Comparison of ENCODE assay signal across 1 cellular context in the genomic region with DNA sequence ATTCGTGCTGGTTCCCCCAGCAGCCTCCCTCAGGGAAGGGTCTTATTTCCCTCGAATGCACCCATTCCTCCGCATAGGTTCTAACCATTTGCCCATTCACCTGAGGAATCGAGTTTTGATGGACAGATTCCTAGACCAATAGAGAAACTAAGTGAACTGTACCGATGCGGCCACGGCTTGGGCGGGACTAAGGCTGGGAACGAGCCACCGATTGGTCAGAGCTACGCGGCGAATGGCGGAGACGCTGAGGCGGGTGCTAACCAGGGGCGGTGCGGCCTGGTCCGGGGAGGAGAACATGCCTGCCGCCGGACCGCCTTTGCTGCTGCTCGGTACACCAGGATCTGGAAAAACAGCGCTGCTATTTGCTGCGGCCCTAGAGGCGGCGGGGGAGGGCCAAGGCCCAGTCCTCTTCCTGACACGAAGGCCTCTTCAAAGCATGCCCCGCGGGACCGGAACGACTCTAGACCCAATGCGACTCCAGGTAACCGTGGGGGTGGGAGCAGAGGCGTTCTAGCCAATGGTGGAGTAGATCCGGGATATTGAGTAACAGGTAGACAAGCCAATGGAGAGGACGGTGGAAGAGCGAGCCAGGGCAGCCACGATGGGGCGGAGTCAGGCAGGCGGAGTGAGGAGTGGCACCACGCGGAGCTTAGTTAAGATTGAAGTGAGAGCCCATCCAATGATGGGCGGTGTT.
TF ChIP-seq lines count a peak whose summit lies in the region.

A gene with protein sequence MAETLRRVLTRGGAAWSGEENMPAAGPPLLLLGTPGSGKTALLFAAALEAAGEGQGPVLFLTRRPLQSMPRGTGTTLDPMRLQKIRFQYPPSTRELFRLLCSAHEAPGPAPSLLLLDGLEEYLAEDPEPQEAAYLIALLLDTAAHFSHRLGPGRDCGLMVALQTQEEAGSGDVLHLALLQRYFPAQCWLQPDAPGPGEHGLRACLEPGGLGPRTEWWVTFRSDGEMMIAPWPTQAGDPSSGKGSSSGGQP (plus strand): TSS at position 218 of the 694 bp plus-strand sequence. CDS start 15 bp downstream, at position 233.

TF ChIP-seq in HepG2, 621 proteins besides CTCF, POLR2A, EP300 and RAD21 (continued from another document and continues in another):
- TF ChIP-seq, protein P1, sequence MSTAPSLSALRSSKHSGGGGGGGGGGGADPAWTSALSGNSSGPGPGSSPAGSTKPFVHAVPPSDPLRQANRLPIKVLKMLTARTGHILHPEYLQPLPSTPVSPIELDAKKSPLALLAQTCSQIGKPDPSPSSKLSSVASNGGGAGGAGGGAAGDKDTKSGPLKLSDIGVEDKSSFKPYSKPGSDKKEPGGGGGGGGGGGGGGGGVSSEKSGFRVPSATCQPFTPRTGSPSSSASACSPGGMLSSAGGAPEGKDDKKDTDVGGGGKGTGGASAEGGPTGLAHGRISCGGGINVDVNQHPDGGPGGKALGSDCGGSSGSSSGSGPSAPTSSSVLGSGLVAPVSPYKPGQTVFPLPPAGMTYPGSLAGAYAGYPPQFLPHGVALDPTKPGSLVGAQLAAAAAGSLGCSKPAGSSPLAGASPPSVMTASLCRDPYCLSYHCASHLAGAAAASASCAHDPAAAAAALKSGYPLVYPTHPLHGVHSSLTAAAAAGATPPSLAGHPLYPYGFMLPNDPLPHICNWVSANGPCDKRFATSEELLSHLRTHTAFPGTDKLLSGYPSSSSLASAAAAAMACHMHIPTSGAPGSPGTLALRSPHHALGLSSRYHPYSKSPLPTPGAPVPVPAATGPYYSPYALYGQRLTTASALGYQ (CRISPR knock-in tag; IDR thresholded peaks at IDR 0.05): no peak
- TF ChIP-seq ZFY (CRISPR knock-in tag; IDR thresholded peaks at IDR 0.05) (peak; percentile 100), PTBP1 (IDR thresholded peaks at IDR 0.05; ENCODE audit: low read depth, low read length, poor library complexity, severe bottlenecking) (no peak), ZFYVE20 (CRISPR knock-in tag; IDR thresholded peaks at IDR 0.05; ENCODE audit: borderline replicate concordance, low read depth) (0 out of 2 replicates have a peak, but pooled peaks have one; percentile 37), PRMT3 (CRISPR knock-in tag; IDR thresholded peaks at IDR 0.05; ENCODE audit: borderline replicate concordance, low read depth) (0 out of 2 replicates have a peak, but pooled peaks have one; percentile 29), TBP (CRISPR knock-in tag; IDR thresholded peaks at IDR 0.05) (no peak), NPAS2 (CRISPR knock-in tag; IDR thresholded peaks at IDR 0.05; ENCODE audit: borderline replicate concordance) (no peak), ZNF17 (CRISPR knock-in tag; IDR thresholded peaks at IDR 0.05) (no peak), ZNF34 (CRISPR knock-in tag; IDR thresholded peaks at IDR 0.05; ENCODE audit: borderline replicate concordance) (no peak), ZNF484 (CRISPR knock-in tag; IDR thresholded peaks at IDR 0.05; ENCODE audit: borderline replicate concordance, low read depth) (no peak), ZFP36L1 (CRISPR knock-in tag; IDR thresholded peaks at IDR 0.05) (no peak), RBFOX2 (IDR thresholded peaks at IDR 0.05; ENCODE audit: low read depth, low read length) (peak; percentile 86), GLI4 (CRISPR knock-in tag; IDR thresholded peaks at IDR 0.05; ENCODE audit: borderline replicate concordance) (0 out of 2 replicates have a peak, but pooled peaks have one; percentile 27), ZNF296 (CRISPR knock-in tag; conservative IDR thresholded peaks at IDR 0.05) (no peak), NKX3-1 (CRISPR knock-in tag; IDR thresholded peaks at IDR 0.05) (peak; percentile 24; the same call in 1 of the 2 replicates), ZNF274 (CRISPR knock-in tag; IDR thresholded peaks at IDR 0.05) (peak; percentile 79), FOXA1 (IDR thresholded peaks at IDR 0.05) (no peak), FOXA1 (CRISPR knock-in tag; IDR thresholded peaks at IDR 0.05) (0 out of 2 replicates have a peak, but pooled peaks have one; percentile 17), CENPX (CRISPR knock-in tag; IDR thresholded peaks at IDR 0.05) (no peak), ZNF20 (CRISPR knock-in tag; IDR thresholded peaks at IDR 0.05) (no peak), FOXK1 (CRISPR knock-in tag; IDR thresholded peaks at IDR 0.05; ENCODE audit: borderline replicate concordance, low read depth) (peak; percentile 74; the same call in 1 of the 2 replicates), PHF20 (CRISPR knock-in tag; IDR thresholded peaks at IDR 0.05) (peak; percentile 91), KMT2B (CRISPR knock-in tag; IDR thresholded peaks at IDR 0.05) (peak; percentile 75; the same call in 1 of the 2 replicates), ZZZ3 (CRISPR knock-in tag; IDR thresholded peaks at IDR 0.05; ENCODE audit: borderline replicate concordance) (0 out of 2 replicates have a peak, but pooled peaks have one; percentile 57), ZNF615 (CRISPR knock-in tag; IDR thresholded peaks at IDR 0.05; ENCODE audit: borderline replicate concordance) (no peak)
- TF ChIP-seq, protein P2, sequence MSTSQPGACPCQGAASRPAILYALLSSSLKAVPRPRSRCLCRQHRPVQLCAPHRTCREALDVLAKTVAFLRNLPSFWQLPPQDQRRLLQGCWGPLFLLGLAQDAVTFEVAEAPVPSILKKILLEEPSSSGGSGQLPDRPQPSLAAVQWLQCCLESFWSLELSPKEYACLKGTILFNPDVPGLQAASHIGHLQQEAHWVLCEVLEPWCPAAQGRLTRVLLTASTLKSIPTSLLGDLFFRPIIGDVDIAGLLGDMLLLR (CRISPR knock-in tag; IDR thresholded peaks at IDR 0.05): no peak
- TF ChIP-seq, protein P3, sequence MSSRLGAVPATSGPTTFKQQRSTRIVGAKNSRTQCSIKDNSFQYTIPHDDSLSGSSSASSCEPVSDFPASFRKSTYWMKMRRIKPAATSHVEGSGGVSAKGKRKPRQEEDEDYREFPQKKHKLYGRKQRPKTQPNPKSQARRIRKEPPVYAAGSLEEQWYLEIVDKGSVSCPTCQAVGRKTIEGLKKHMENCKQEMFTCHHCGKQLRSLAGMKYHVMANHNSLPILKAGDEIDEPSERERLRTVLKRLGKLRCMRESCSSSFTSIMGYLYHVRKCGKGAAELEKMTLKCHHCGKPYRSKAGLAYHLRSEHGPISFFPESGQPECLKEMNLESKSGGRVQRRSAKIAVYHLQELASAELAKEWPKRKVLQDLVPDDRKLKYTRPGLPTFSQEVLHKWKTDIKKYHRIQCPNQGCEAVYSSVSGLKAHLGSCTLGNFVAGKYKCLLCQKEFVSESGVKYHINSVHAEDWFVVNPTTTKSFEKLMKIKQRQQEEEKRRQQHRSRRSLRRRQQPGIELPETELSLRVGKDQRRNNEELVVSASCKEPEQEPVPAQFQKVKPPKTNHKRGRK (CRISPR knock-in tag; IDR thresholded peaks at IDR 0.05): no peak
- TF ChIP-seq, protein P4, sequence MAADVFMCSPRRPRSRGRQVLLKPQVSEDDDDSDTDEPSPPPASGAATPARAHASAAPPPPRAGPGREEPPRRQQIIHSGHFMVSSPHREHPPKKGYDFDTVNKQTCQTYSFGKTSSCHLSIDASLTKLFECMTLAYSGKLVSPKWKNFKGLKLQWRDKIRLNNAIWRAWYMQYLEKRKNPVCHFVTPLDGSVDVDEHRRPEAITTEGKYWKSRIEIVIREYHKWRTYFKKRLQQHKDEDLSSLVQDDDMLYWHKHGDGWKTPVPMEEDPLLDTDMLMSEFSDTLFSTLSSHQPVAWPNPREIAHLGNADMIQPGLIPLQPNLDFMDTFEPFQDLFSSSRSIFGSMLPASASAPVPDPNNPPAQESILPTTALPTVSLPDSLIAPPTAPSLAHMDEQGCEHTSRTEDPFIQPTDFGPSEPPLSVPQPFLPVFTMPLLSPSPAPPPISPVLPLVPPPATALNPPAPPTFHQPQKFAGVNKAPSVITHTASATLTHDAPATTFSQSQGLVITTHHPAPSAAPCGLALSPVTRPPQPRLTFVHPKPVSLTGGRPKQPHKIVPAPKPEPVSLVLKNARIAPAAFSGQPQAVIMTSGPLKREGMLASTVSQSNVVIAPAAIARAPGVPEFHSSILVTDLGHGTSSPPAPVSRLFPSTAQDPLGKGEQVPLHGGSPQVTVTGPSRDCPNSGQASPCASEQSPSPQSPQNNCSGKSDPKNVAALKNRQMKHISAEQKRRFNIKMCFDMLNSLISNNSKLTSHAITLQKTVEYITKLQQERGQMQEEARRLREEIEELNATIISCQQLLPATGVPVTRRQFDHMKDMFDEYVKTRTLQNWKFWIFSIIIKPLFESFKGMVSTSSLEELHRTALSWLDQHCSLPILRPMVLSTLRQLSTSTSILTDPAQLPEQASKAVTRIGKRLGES (CRISPR knock-in tag; IDR thresholded peaks at IDR 0.05; ENCODE audit: borderline replicate concordance): no peak
- TF ChIP-seq, protein P5, sequence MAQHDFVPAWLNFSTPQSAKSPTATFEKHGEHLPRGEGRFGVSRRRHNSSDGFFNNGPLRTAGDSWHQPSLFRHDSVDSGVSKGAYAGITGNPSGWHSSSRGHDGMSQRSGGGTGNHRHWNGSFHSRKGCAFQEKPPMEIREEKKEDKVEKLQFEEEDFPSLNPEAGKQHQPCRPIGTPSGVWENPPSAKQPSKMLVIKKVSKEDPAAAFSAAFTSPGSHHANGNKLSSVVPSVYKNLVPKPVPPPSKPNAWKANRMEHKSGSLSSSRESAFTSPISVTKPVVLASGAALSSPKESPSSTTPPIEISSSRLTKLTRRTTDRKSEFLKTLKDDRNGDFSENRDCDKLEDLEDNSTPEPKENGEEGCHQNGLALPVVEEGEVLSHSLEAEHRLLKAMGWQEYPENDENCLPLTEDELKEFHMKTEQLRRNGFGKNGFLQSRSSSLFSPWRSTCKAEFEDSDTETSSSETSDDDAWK (CRISPR knock-in tag; IDR thresholded peaks at IDR 0.05): no peak
- TF ChIP-seq, protein P6, sequence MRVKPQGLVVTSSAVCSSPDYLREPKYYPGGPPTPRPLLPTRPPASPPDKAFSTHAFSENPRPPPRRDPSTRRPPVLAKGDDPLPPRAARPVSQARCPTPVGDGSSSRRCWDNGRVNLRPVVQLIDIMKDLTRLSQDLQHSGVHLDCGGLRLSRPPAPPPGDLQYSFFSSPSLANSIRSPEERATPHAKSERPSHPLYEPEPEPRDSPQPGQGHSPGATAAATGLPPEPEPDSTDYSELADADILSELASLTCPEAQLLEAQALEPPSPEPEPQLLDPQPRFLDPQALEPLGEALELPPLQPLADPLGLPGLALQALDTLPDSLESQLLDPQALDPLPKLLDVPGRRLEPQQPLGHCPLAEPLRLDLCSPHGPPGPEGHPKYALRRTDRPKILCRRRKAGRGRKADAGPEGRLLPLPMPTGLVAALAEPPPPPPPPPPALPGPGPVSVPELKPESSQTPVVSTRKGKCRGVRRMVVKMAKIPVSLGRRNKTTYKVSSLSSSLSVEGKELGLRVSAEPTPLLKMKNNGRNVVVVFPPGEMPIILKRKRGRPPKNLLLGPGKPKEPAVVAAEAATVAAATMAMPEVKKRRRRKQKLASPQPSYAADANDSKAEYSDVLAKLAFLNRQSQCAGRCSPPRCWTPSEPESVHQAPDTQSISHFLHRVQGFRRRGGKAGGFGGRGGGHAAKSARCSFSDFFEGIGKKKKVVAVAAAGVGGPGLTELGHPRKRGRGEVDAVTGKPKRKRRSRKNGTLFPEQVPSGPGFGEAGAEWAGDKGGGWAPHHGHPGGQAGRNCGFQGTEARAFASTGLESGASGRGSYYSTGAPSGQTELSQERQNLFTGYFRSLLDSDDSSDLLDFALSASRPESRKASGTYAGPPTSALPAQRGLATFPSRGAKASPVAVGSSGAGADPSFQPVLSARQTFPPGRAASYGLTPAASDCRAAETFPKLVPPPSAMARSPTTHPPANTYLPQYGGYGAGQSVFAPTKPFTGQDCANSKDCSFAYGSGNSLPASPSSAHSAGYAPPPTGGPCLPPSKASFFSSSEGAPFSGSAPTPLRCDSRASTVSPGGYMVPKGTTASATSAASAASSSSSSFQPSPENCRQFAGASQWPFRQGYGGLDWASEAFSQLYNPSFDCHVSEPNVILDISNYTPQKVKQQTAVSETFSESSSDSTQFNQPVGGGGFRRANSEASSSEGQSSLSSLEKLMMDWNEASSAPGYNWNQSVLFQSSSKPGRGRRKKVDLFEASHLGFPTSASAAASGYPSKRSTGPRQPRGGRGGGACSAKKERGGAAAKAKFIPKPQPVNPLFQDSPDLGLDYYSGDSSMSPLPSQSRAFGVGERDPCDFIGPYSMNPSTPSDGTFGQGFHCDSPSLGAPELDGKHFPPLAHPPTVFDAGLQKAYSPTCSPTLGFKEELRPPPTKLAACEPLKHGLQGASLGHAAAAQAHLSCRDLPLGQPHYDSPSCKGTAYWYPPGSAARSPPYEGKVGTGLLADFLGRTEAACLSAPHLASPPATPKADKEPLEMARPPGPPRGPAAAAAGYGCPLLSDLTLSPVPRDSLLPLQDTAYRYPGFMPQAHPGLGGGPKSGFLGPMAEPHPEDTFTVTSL (CRISPR knock-in tag; IDR thresholded peaks at IDR 0.05; ENCODE audit: borderline replicate concordance): no peak
- TF ChIP-seq, protein P7, sequence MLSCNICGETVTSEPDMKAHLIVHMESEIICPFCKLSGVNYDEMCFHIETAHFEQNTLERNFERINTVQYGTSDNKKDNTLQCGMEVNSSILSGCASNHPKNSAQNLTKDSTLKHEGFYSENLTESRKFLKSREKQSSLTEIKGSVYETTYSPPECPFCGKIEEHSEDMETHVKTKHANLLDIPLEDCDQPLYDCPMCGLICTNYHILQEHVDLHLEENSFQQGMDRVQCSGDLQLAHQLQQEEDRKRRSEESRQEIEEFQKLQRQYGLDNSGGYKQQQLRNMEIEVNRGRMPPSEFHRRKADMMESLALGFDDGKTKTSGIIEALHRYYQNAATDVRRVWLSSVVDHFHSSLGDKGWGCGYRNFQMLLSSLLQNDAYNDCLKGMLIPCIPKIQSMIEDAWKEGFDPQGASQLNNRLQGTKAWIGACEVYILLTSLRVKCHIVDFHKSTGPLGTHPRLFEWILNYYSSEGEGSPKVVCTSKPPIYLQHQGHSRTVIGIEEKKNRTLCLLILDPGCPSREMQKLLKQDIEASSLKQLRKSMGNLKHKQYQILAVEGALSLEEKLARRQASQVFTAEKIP (CRISPR knock-in tag; IDR thresholded peaks at IDR 0.05; ENCODE audit: borderline replicate concordance): no peak
- TF ChIP-seq, protein P8, sequence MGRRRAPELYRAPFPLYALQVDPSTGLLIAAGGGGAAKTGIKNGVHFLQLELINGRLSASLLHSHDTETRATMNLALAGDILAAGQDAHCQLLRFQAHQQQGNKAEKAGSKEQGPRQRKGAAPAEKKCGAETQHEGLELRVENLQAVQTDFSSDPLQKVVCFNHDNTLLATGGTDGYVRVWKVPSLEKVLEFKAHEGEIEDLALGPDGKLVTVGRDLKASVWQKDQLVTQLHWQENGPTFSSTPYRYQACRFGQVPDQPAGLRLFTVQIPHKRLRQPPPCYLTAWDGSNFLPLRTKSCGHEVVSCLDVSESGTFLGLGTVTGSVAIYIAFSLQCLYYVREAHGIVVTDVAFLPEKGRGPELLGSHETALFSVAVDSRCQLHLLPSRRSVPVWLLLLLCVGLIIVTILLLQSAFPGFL (CRISPR knock-in tag; IDR thresholded peaks at IDR 0.05): no peak
- TF ChIP-seq, protein P9, sequence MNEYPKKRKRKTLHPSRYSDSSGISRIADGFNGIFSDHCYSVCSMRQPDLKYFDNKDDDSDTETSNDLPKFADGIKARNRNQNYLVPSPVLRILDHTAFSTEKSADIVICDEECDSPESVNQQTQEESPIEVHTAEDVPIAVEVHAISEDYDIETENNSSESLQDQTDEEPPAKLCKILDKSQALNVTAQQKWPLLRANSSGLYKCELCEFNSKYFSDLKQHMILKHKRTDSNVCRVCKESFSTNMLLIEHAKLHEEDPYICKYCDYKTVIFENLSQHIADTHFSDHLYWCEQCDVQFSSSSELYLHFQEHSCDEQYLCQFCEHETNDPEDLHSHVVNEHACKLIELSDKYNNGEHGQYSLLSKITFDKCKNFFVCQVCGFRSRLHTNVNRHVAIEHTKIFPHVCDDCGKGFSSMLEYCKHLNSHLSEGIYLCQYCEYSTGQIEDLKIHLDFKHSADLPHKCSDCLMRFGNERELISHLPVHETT (CRISPR knock-in tag; conservative IDR thresholded peaks at IDR 0.05): peak; percentile 52; the same call in 1 of the 2 replicates
- TF ChIP-seq, protein P10, sequence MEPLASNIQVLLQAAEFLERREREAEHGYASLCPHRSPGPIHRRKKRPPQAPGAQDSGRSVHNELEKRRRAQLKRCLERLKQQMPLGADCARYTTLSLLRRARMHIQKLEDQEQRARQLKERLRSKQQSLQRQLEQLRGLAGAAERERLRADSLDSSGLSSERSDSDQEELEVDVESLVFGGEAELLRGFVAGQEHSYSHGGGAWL (CRISPR knock-in tag; IDR thresholded peaks at IDR 0.05): peak; percentile 81; the same call in 1 of the 2 replicates
